ENCODE assay signal across 10 cellular contexts in the genomic region with DNA sequence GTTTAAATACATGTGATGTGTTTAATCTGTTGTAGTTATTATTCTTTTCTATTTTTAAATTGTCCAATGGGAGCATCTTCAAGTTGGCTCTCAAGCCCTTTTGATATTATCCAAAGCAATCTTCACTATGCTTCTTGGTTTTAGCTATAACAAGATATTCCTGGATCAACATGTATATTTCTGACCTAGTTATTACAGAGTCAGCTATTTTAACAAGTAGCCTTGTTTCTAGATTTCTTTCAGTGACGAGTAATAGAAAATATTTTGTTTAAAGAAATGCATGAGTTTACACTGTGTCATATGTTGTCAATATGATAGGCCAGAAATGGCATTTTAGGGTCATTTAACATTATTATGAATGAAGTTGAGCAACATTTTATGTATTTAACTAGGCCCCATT.
"Had no signal": no experiment of that assay in that cellular context is flagged by ENCODE, and none has a peak within 500 bp of the region (broad histone marks: within the 10 kb centered on the region; RNA-seq: fewer than 3 reads in every experiment).

No MANE protein-coding gene starts in this region.

- H3K4me3 ChIP-seq: GM23248, GM23338, HAP-1 had no signal

- H3K36me3 ChIP-seq: HAP-1 had no signal

- H3K4me2 ChIP-seq: GM23338 had no signal

- H3K9me3 ChIP-seq: HAP-1 had no signal

- H3K27ac ChIP-seq: GM23248 had no signal

- FAIRE-seq: H54 had no signal

- ATAC-seq: GM23338, HCT116 had no signal

- H2AFZ ChIP-seq: GM23248, GM23338 had no signal

- H3K9ac ChIP-seq: GM23248 had no signal

- H3K4me1 ChIP-seq: HAP-1 had no signal

- DNase-seq: GM23248, GOT3, H7, H9, HCEC 1CT, HFFc6 had no signal
